3 cellular contexts compared by ENCODE assay signal in the genomic region with DNA sequence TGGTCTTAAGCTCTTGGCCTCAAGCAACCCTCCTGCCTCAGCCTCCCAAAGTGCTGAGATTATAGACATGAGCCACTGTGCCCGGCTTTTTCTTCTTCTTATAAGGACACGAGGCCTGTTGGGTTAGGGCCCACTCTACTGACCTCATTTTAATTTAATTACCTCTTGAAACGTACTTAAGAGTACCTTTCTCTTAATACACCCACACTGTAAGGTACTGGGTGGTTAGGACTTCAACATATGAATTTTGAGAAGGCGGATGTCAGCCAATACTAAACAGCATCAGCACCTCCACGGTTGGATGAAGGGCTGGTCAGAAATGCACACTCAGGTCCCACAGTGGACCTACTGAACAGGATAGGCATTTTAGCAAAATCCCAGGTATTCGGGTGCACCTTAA. TPM values are rescaled to one million over a fixed set of nuclear protein-coding genes. Genes with fewer than 3 reads are reported as not detected.
"Had no signal": no experiment of that assay in that cellular context is flagged by ENCODE, and none has a peak within 500 bp of the region (broad histone marks: within the 10 kb centered on the region; RNA-seq: fewer than 3 reads in every experiment).

No MANE protein-coding gene starts in this region.

RNA-seq across cellular contexts. Expression of a gene that starts 7.9 kb away (rescaled TPM):
- total RNA-seq: hepatocyte, lung microvascular endothelial cell, myocyte had no signal
